In genomic region chr4:56276547-56276946, GRCh38 we compare ENCODE assay signal across 19 cellular contexts.
DNase-seq lines count a peak whose midpoint lies in the region; ATAC-seq and TF ChIP-seq lines count a peak whose summit lies in the region.
"Had no signal": no experiment of that assay in that cellular context is flagged by ENCODE, and none has a peak within 500 bp of the region (broad histone marks: within the 10 kb centered on the region; RNA-seq: fewer than 3 reads in every experiment).

No MANE protein-coding gene starts in this region.

- peaks cover 24% of the 10 kb centered on the region for H3K27me3 Mint-ChIP-seq in activated CD8-positive, alpha-beta memory T cell treated with anti-CD3 and anti-CD28 coated beads, Interleukin-2, amount 10 ng/mL, durations not matched to agents 7 days and 5 days
- H3K27me3 Mint-ChIP-seq: IgD-negative memory B cell had no signal

- H3K79me1 ChIP-seq in IMR-90 (ENCODE audit: low read depth in 1 of 2, low read length in 2 of 2): no peaks in the 10 kb centered on the region

- H3K9me3 Mint-ChIP-seq in stimulated activated effector memory CD8-positive, alpha-beta T cell treated with anti-CD3 and anti-CD28 coated beads, Interleukin-12 subunit alpha, Interleukin-12 subunit beta, amount 100 ng/mL, for 72 hours: peaks cover 3% of the 10 kb centered on the region
- no peaks in the 10 kb centered on the region for H3K9me3 Mint-ChIP-seq in activated CD8-positive, alpha-beta memory T cell treated with anti-CD3 and anti-CD28 coated beads, Interleukin-2, amount 10 ng/mL, durations not matched to agents 7 days and 5 days (ENCODE audit: low read depth)

- no peaks in the 10 kb centered on the region for H3K79me2 ChIP-seq in mammary epithelial cell (ENCODE audit: insufficient read depth, low read length)

- H3K27ac ChIP-seq in mammary epithelial cell (ENCODE audit: insufficient read depth, low read depth, low read length) (no peak overlapping the region), breast epithelium (no peak overlapping the region), IMR-90 (ENCODE audit: insufficient read depth, low read length) (no peak overlapping the region)

- no peak overlapping the region for H3K18ac ChIP-seq in IMR-90 (ENCODE audit: low read depth, low read length)

- H2AK5ac ChIP-seq in IMR-90 (ENCODE audit: low read depth, low read length): no peak overlapping the region

- no peak overlapping the region for H2BK120ac ChIP-seq in IMR-90 (ENCODE audit: low read depth, low read length)

- H2BK5ac ChIP-seq in IMR-90 (ENCODE audit: low read depth, low read length, poor library complexity, severe bottlenecking): no peak overlapping the region

- no peak overlapping the region for H3K23ac ChIP-seq in IMR-90 (ENCODE audit: low read depth, low read length)

- TF ChIP-seq POLR2A in breast epithelium (IDR thresholded peaks at IDR 0.05) (no peak), IMR-90 (IDR thresholded peaks at IDR 0.05; ENCODE audit: low read depth, low read length) (no peak)

- no peak overlapping the region for H4K8ac ChIP-seq in IMR-90 (ENCODE audit: low read depth in 2 of 2, low read length in 2 of 2)

- ATAC-seq in IMR-90 (ENCODE audit: low read depth) (no peak), HG03342 (IDR thresholded peaks at IDR 0.05; ENCODE audit: unreplicated experiment) (no peak)
- ATAC-seq in stimulated activated effector memory CD8-positive, alpha-beta T cell treated with anti-CD3 and anti-CD28 coated beads, Interleukin-12 subunit alpha, Interleukin-12 subunit beta, amount 100 ng/mL, for 72 hours: peak; percentile 69
- no peak for ATAC-seq in activated CD8-positive, alpha-beta memory T cell treated with anti-CD3 and anti-CD28 coated beads, Interleukin-2, amount 10 ng/mL, durations not matched to agents 7 days and 5 days
- ATAC-seq: Panc1, Right ventricle myocardium inferior had no signal

- CTCF ChIA-PET in mammary epithelial cell (lab: Charles Lee; ENCODE audit: low non-redundant PET) (no interaction called here), IMR-90 (lab: Yijun Ruan, JAX) (no interaction called here)
- CTCF ChIA-PET in activated CD8-positive, alpha-beta memory T cell treated with anti-CD3 and anti-CD28 coated beads, Interleukin-2, amount 10 ng/mL, durations not matched to agents 7 days and 5 days (lab: Charles Lee): interaction anchor here (0.6 kb wide), 1 partner anchor 88 kb away, joined by 3 read pairs; no protein-coding TSS in a partner anchor

- no peak overlapping the region for H4K5ac ChIP-seq in IMR-90 (ENCODE audit: low read depth, low read length)

- H2BK20ac ChIP-seq in IMR-90 (ENCODE audit: low read depth, low read length): no peak overlapping the region

- no peak overlapping the region for H3K4me3 ChIP-seq in mammary epithelial cell (replicated peaks in 1 of 3; ENCODE audit: insufficient read depth in 1 of 3, low read depth in 2 of 3, low read length in 3 of 3)
- H3K4me3 ChIP-seq in breast epithelium: no peak overlapping the region
- H3K4me3 ChIP-seq in IMR-90 (ENCODE audit: insufficient read depth, low read depth, low read length): no peak overlapping the region
- H3K4me3 ChIP-seq in epithelial cell of esophagus (ENCODE audit: low read length): no peak overlapping the region

- H2AK9ac ChIP-seq in IMR-90 (replicated peaks; ENCODE audit: low read depth, low read length, poor library complexity): no peak overlapping the region

- in situ Hi-C loops in mammary epithelial cell (cut with MboI; ENCODE audit: low sequenced_read_pairs in 2 of 2): no loop called here
- in situ Hi-C loops in IMR-90 (cut with MboI; ENCODE audit: low sequenced_read_pairs): no loop called here

- POLR2A ChIA-PET in IMR-90 (lab: Charles Lee; ENCODE audit: unreplicated experiment): no interaction called here

- H3K56ac ChIP-seq in IMR-90 (ENCODE audit: extremely low read depth, insufficient read depth, low read length): no peak overlapping the region

- H4K91ac ChIP-seq in IMR-90 (ENCODE audit: insufficient read depth, low read depth, low read length): no peak overlapping the region

- H3K4me3 Mint-ChIP-seq in stimulated activated effector memory CD8-positive, alpha-beta T cell treated with anti-CD3 and anti-CD28 coated beads, Interleukin-12 subunit alpha, Interleukin-12 subunit beta, amount 100 ng/mL, for 72 hours: no peak overlapping the region
- H3K4me3 Mint-ChIP-seq in activated CD8-positive, alpha-beta memory T cell treated with anti-CD3 and anti-CD28 coated beads, Interleukin-2, amount 10 ng/mL, durations not matched to agents 7 days and 5 days: no peak overlapping the region
- H3K4me3 Mint-ChIP-seq: CD14-positive monocyte, H9 had no signal

- no peak for TF ChIP-seq CTCF in mammary epithelial cell (conservative IDR thresholded peaks at IDR 0.05 in 1 of 2, IDR thresholded peaks at IDR 0.05 in 1 of 2; ENCODE audit: extremely low read depth in 1 of 2, insufficient read depth in 1 of 2, low read depth in 1 of 2, low read length in 2 of 2)
- no peak for TF ChIP-seq CTCF in breast epithelium (IDR thresholded peaks at IDR 0.05)
- TF ChIP-seq CTCF in IMR-90 (conservative IDR thresholded peaks at IDR 0.05; ENCODE audit: low read depth, low read length): no peak
- no peak for TF ChIP-seq CTCF in epithelial cell of esophagus (IDR thresholded peaks at IDR 0.05; ENCODE audit: insufficient read depth, low read depth, low read length, missing control alignments)

- H4K20me1 ChIP-seq in mammary epithelial cell (ENCODE audit: insufficient read depth, low read length) (no peaks in the 10 kb centered on the region), IMR-90 (ENCODE audit: insufficient read depth, low read length) (no peaks in the 10 kb centered on the region)

- intact Hi-C loops in mammary epithelial cell (cut with micrococcal nuclease) (no loop called here), breast epithelium (cut with DNase I; ENCODE audit: low total_unique reads) (no loop called here), IMR-90 (cut with micrococcal nuclease) (no loop called here)

- no peak overlapping the region for H2BK15ac ChIP-seq in IMR-90 (ENCODE audit: low read depth, low read length)

- H3K9me1 ChIP-seq in IMR-90 (ENCODE audit: insufficient read depth, low read length): no peaks in the 10 kb centered on the region

- no peak overlapping the region for H3K14ac ChIP-seq in IMR-90 (replicated peaks; ENCODE audit: low read depth, low read length)

- no peaks in the 10 kb centered on the region for H3K4me1 Mint-ChIP-seq in stimulated activated effector memory CD8-positive, alpha-beta T cell treated with anti-CD3 and anti-CD28 coated beads, Interleukin-12 subunit alpha, Interleukin-12 subunit beta, amount 100 ng/mL, for 72 hours
- no peaks in the 10 kb centered on the region for H3K4me1 Mint-ChIP-seq in activated CD8-positive, alpha-beta memory T cell treated with anti-CD3 and anti-CD28 coated beads, Interleukin-2, amount 10 ng/mL, durations not matched to agents 7 days and 5 days
- H3K4me1 Mint-ChIP-seq: CD14-positive monocyte, IgD-negative memory B cell had no signal

- BruUV-seq in mammary epithelial cell (replicated peaks; lab: Mats Ljungman, UMichigan) (no TSS peak), IMR-90 (replicated peaks; lab: Mats Ljungman, UMichigan) (no TSS peak)

- no peaks in the 10 kb centered on the region for H3K36me3 ChIP-seq in mammary epithelial cell (ENCODE audit: insufficient read depth, low read length)
- no peaks in the 10 kb centered on the region for H3K36me3 ChIP-seq in breast epithelium
- no peaks in the 10 kb centered on the region for H3K36me3 ChIP-seq in IMR-90 (ENCODE audit: control insufficient read depth, insufficient read depth, low read length)

- TF ChIP-seq RAD21 in IMR-90 (IDR thresholded peaks at IDR 0.05; ENCODE audit: low read length): no peak

- H3K9ac ChIP-seq in mammary epithelial cell (ENCODE audit: insufficient read depth, low read length): no peak overlapping the region
- no peak overlapping the region for H3K9ac ChIP-seq in IMR-90 (ENCODE audit: low read depth, low read length)

- DNase-seq in mammary epithelial cell: peak; percentile 2
- no peak for DNase-seq in breast epithelium (ENCODE audit: low spot score in 2 of 2)
- DNase-seq in IMR-90: peak; percentile 19
- DNase-seq in epithelial cell of esophagus (ENCODE audit: low read depth): peak; percentile 47
- no peak for DNase-seq in stimulated activated effector memory CD8-positive, alpha-beta T cell treated with anti-CD3 and anti-CD28 coated beads, Interleukin-12 subunit alpha, Interleukin-12 subunit beta, amount 100 ng/mL, for 72 hours (ENCODE audit: low spot score in 2 of 2)
- no peak for DNase-seq in activated CD8-positive, alpha-beta memory T cell treated with anti-CD3 and anti-CD28 coated beads, Interleukin-2, amount 10 ng/mL, durations not matched to agents 7 days and 5 days
- DNase-seq: ACHN, AML-193, COR-L47, H9, Kasumi-1, NCI-H1105, NCI-H1694, NCI-H524 treated with DMSO at 0.1 percent for 48 hours had no signal

- H3K4me1 ChIP-seq in mammary epithelial cell (ENCODE audit: insufficient read depth, low read length) (no peaks in the 10 kb centered on the region), breast epithelium (no peaks in the 10 kb centered on the region), IMR-90 (ENCODE audit: control insufficient read depth, insufficient read depth, low read length) (no peaks in the 10 kb centered on the region)

- dilution Hi-C loops in mammary epithelial cell (cut with HindIII; ENCODE audit: low sequenced_read_pairs) (no loop called here), IMR-90 (cut with HindIII; ENCODE audit: low sequenced_read_pairs, unreplicated experiment) (no loop called here)

- H3K4ac ChIP-seq in IMR-90 (ENCODE audit: low read depth, low read length): no peak overlapping the region

- H3K9me3 ChIP-seq in mammary epithelial cell (replicated peaks; ENCODE audit: insufficient read depth, low read length) (no peaks in the 10 kb centered on the region), breast epithelium (no peaks in the 10 kb centered on the region), IMR-90 (ENCODE audit: control insufficient read depth, insufficient read depth, low read length) (no peaks in the 10 kb centered on the region)

- H2AFZ ChIP-seq in mammary epithelial cell (ENCODE audit: low read depth, low read length): no peak overlapping the region
- H2AFZ ChIP-seq in IMR-90 (replicated peaks; ENCODE audit: low read length, poor library complexity): no peak overlapping the region

- H3K4me2 ChIP-seq in mammary epithelial cell (ENCODE audit: insufficient read depth, low read depth, low read length): no peak overlapping the region
- no peak overlapping the region for H3K4me2 ChIP-seq in IMR-90 (ENCODE audit: low read depth, low read length)

- no peak overlapping the region for H3K27ac Mint-ChIP-seq in stimulated activated effector memory CD8-positive, alpha-beta T cell treated with anti-CD3 and anti-CD28 coated beads, Interleukin-12 subunit alpha, Interleukin-12 subunit beta, amount 100 ng/mL, for 72 hours
- H3K27ac Mint-ChIP-seq in activated CD8-positive, alpha-beta memory T cell treated with anti-CD3 and anti-CD28 coated beads, Interleukin-2, amount 10 ng/mL, durations not matched to agents 7 days and 5 days: no peak overlapping the region
- H3K27ac Mint-ChIP-seq: CD14-positive monocyte, H9, IgD-negative memory B cell had no signal

- peaks cover 5% of the 10 kb centered on the region for H3K27me3 ChIP-seq in mammary epithelial cell (ENCODE audit: insufficient read depth, low read length)
- H3K27me3 ChIP-seq in breast epithelium: no peaks in the 10 kb centered on the region
- peaks cover 2% of the 10 kb centered on the region for H3K27me3 ChIP-seq in IMR-90 (ENCODE audit: control insufficient read depth, insufficient read depth, low read length)

- H3K36me3 Mint-ChIP-seq in stimulated activated effector memory CD8-positive, alpha-beta T cell treated with anti-CD3 and anti-CD28 coated beads, Interleukin-12 subunit alpha, Interleukin-12 subunit beta, amount 100 ng/mL, for 72 hours: no peaks in the 10 kb centered on the region
- H3K36me3 Mint-ChIP-seq in activated CD8-positive, alpha-beta memory T cell treated with anti-CD3 and anti-CD28 coated beads, Interleukin-2, amount 10 ng/mL, durations not matched to agents 7 days and 5 days: no peaks in the 10 kb centered on the region
- H3K36me3 Mint-ChIP-seq: CD14-positive monocyte had no signal

Comparison
In these comparisons a context has a peak if more than half of its experiments do, and no peak if none do; other contexts are left out.
1. DNase-seq: peak in mammary epithelial cell (single experiment), IMR-90 (single experiment) and epithelial cell of esophagus (single experiment); none in breast epithelium (0 of 2), stimulated activated effector memory CD8-positive, alpha-beta T cell treated with anti-CD3 and anti-CD28 coated beads, Interleukin-12 subunit alpha, Interleukin-12 subunit beta, amount 100 ng/mL, for 72 hours (0 of 2) and activated CD8-positive, alpha-beta memory T cell treated with anti-CD3 and anti-CD28 coated beads, Interleukin-2, amount 10 ng/mL, durations not matched to agents 7 days and 5 days (single experiment).